In the genomic region with DNA sequence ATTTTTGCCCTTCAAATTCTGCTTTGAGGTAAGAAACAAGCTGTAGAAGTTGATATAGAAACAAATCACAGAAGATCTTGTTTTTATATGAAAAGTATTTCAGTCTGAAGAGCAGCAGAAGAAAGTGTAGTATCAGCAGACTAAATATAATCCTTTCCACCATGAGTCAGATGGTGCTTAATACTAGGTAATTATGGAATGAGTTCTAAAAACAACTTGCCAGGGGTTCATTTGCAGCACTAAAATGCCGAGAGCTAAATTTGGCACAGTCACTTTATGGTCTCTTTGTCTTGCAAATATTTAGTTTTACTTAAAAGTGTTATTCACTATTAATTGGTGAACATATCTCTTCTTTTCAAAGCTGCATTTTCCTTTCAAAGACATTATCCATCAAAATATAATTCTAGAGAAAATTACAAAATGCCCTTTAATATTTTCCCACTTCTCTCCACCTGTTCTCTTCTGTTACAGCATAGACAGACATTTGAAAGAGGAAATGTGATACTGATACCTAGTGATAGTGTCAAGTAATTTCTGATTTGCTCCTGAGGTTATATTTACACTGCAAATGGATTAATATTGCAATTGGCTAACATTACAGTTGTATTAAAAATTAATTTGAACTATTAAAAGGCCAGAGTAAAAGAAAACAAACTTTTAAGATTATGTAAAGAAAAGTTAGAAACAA, we compare ENCODE assay signal across 20 cellular contexts. TPM values are rescaled to one million over a fixed set of nuclear protein-coding genes. Genes with fewer than 3 reads are reported as not detected.
"Had no signal": no experiment of that assay in that cellular context is flagged by ENCODE, and none has a peak within 500 bp of the region (broad histone marks: within the 10 kb centered on the region; RNA-seq: fewer than 3 reads in every experiment).

No MANE protein-coding gene starts in this region.

- H3K4me3 ChIP-seq: ascending aorta, esophagus muscularis mucosa, spleen, tibial artery, vagina had no signal

- H3K36me3 ChIP-seq: ascending aorta, esophagus muscularis mucosa, spleen, tibial artery, vagina had no signal

- H3K4me1 ChIP-seq: ascending aorta, esophagus muscularis mucosa, spleen, tibial artery, vagina had no signal

- H3K27ac ChIP-seq: ascending aorta, esophagus muscularis mucosa, spleen, tibial artery, vagina had no signal

- H3K9me3 ChIP-seq: ascending aorta, esophagus muscularis mucosa, spleen, tibial artery, vagina had no signal

- H3K27me3 ChIP-seq: ascending aorta, esophagus muscularis mucosa, spleen, tibial artery, vagina had no signal

- DNase-seq: activated CD4-positive, alpha-beta T cell treated with anti-CD3 and anti-CD28 coated beads for 4 hours; activated CD8-positive, alpha-beta T cell treated with anti-CD3 and anti-CD28 coated beads, Interleukin-2, amount 10 ng/mL, durations not matched to agents 7 days and 5 days; activated naive CD4-positive, alpha-beta T cell; mammary epithelial cell; retina; spleen; stimulated activated CD4-positive, alpha-beta T cell treated with anti-CD3 and anti-CD28 coated beads, Interleukin-1b, Interleukin-23, amount 100 ng/mL, for 48 hours; tibial artery had no signal

- FAIRE-seq: bronchial epithelial cell had no signal

- ATAC-seq: activated CD8-positive, alpha-beta T cell treated with anti-CD3 and anti-CD28 coated beads, Interleukin-2, amount 10 ng/mL, durations not matched to agents 7 days and 5 days; stimulated activated memory B cell treated with anti-CD40 and anti-IgM and Interleukin-4, amounts not matched to agents 10 μg/mL and 1 μg/mL and 100 μg/mL, for 72 hours had no signal

RNA-seq across cellular contexts. Expression of a gene that starts 5.3 kb away (rescaled TPM):
- total RNA-seq: activated CD8-positive, alpha-beta T cell treated with anti-CD3 and anti-CD28 coated beads, Interleukin-2, amount 10 ng/mL, durations not matched to agents 7 days and 5 days; activated T-helper 1 cell treated with anti-CD3 and anti-CD28 coated beads, Interleukin-12 subunit alpha, Interleukin-12 subunit beta, Interleukin-2, Interleukin-4 antibody, amounts not matched to agents 30 ng/mL and 10 ng/mL and 1 ng/mL, durations not matched to agents 14 hours and 24 hours and 36 hours; ascending aorta; bronchial epithelial cell; chondrocyte; dermis microvascular lymphatic vessel endothelial cell; esophagus muscularis mucosa; fibroblast of villous mesenchyme; mammary epithelial cell; mucosa of gallbladder; neural crest cell; osteocyte; spleen; vagina had no signal
- polyA plus RNA-seq: mammary epithelial cell had no signal
